6 cellular contexts compared by ENCODE assay signal in genomic region chr9:129081388-129081889, GRCh38. TPM values are rescaled to one million over a fixed set of nuclear protein-coding genes. Genes with fewer than 3 reads are reported as not detected.
DNase-seq lines count a peak whose midpoint lies in the region; ATAC-seq and TF ChIP-seq lines count a peak whose summit lies in the region.

No MANE protein-coding gene starts in this region.

- ATAC-seq in GM21723 (IDR thresholded peaks at IDR 0.05; ENCODE audit: unreplicated experiment) = peak; percentile 1
- peak; percentile 41 for ATAC-seq in left colon

- no peak for TF ChIP-seq CTCF in VCaP (conservative IDR thresholded peaks at IDR 0.05)

- intact Hi-C loops in left colon (cut with DNase I, micrococcal nuclease) = no loop called here

- H3K27ac ChIP-seq in VCaP = peak overlapping the region; percentile 91

- peak in 1 of 2 donors; percentile 56 for DNase-seq in left colon
- DNase-seq in activated gamma-delta T cell treated with Interleukin-2 at 50 U/mL for 16 hours = no peak
- DNase-seq in C1 segment of cervical spinal cord (lab: John Stamatoyannopoulos, UW) = no peak
- DNase-seq in DMS114 treated with DMSO at 0.1 percent for 48 hours (lab: John Stamatoyannopoulos, UW; ENCODE audit: unreplicated experiment) = no peak

RNA-seq across cellular contexts. Expression of gene DOLPP1, which starts 0.5 kb away (rescaled TPM):
- 10 to 100 TPM; 44.4 to 53.1 TPM for total RNA-seq in left colon

RNA-seq across cellular contexts. Expression of gene CRAT, which starts 29.2 kb away (rescaled TPM):
- total RNA-seq in left colon = 10 to 100 TPM; 62.4 to 76.1 TPM

RNA-seq across cellular contexts. Expression of gene PTPA, which starts 29.8 kb away (rescaled TPM):
- total RNA-seq in left colon = 10 to 100 TPM; 90.8 to 91.9 TPM

RNA-seq across cellular contexts. Expression of gene MIGA2, which starts 45.0 kb away (rescaled TPM):
- total RNA-seq in left colon = 10 to 100 TPM; 68.3 to 71.3 TPM

RNA-seq across cellular contexts. Expression of gene SH3GLB2, which starts 53.3 kb away (rescaled TPM):
- 100 to 1,000 TPM; 158 to 169 TPM for total RNA-seq in left colon
